ENCODE assay signal across 15 cellular contexts in genomic region chr4:182745268-182745667, GRCh38.
A peak's percentile ranks its signal among the peaks of the same experiment; 100 is the strongest.
DNase-seq lines count a peak whose midpoint lies in the region; ATAC-seq and TF ChIP-seq lines count a peak whose summit lies in the region.
"Had no signal": no experiment of that assay in that cellular context is flagged by ENCODE, and none has a peak within 500 bp of the region (broad histone marks: within the 10 kb centered on the region; RNA-seq: fewer than 3 reads in every experiment).

No MANE protein-coding gene starts in this region.

- 62% methylated on average over 4 of the region's 4 CpGs for WGBS in hepatocyte (ENCODE audit: low lambda C conversion rate, missing lambda C conversion rate)

- H3K27me3 Mint-ChIP-seq in activated CD8-positive, alpha-beta T cell treated with anti-CD3 and anti-CD28 coated beads for 36 hours: peaks cover 2% of the 10 kb centered on the region
- H3K27me3 Mint-ChIP-seq: stimulated activated memory B cell treated with anti-CD40 and anti-IgM and Interleukin-4, amounts not matched to agents 10 μg/mL and 1 μg/mL and 100 μg/mL, for 72 hours had no signal

- DNase-seq in EL (peak; percentile 20), NCI-H1105 treated with DMSO at 0.1 percent for 48 hours (lab: John Stamatoyannopoulos, UW) (peak; percentile 85), RWPE1 (ENCODE audit: low spot score) (peak; percentile 38), hepatocyte (ENCODE audit: low spot score) (peak; percentile 27), Kasumi-1 (lab: John Stamatoyannopoulos, UW) (no peak)
- DNase-seq in activated CD8-positive, alpha-beta T cell treated with anti-CD3 and anti-CD28 coated beads for 36 hours: no peak
- DNase-seq: activated CD4-positive, alpha-beta memory T cell treated with anti-CD3 and anti-CD28 coated beads, Interleukin-2, amount 10 ng/mL, durations not matched to agents 7 days and 5 days; IMR-90; mesendoderm; NCI-H2029 treated with DMSO at 0.1 percent for 48 hours; stimulated activated CD4-positive, alpha-beta T cell treated with anti-CD3 and anti-CD28 coated beads, Interleukin-4, amount 100 ng/mL, for 4 hours had no signal

- H3K9me3 ChIP-seq in hepatocyte (ENCODE audit: low read depth): no peaks in the 10 kb centered on the region
- H3K9me3 ChIP-seq: vagina had no signal

- intact Hi-C loops in activated CD8-positive, alpha-beta T cell treated with anti-CD3 and anti-CD28 coated beads for 36 hours (cut with micrococcal nuclease): no loop called here

- H3K27ac ChIP-seq in RWPE1 (no peak overlapping the region), hepatocyte (no peak overlapping the region)
- H3K27ac ChIP-seq: BLaER1 treated with 17β-estradiol and CSF1 and Interleukin-3, amounts not matched to agents 10 nM and 100 nM; vagina had no signal

- H3K36me3 Mint-ChIP-seq in activated CD8-positive, alpha-beta T cell treated with anti-CD3 and anti-CD28 coated beads for 36 hours (ENCODE audit: low read depth): no peaks in the 10 kb centered on the region
- H3K36me3 Mint-ChIP-seq: stimulated activated memory B cell treated with anti-CD40 and anti-IgM and Interleukin-4, amounts not matched to agents 10 μg/mL and 1 μg/mL and 100 μg/mL, for 72 hours had no signal

- H3K4me3 ChIP-seq in hepatocyte: no peak overlapping the region
- H3K4me3 ChIP-seq: BLaER1 treated with 17β-estradiol and CSF1 and Interleukin-3, amounts not matched to agents 10 nM and 100 nM; vagina had no signal

- no peaks in the 10 kb centered on the region for H4K20me1 ChIP-seq in hepatocyte (ENCODE audit: insufficient read depth, poor library complexity, severe bottlenecking)
- H4K20me1 ChIP-seq: BLaER1 treated with 17β-estradiol and CSF1 and Interleukin-3, amounts not matched to agents 10 nM and 100 nM had no signal

- CTCF ChIA-PET in RWPE1 (lab: Yijun Ruan, JAX): interaction anchor here (1.0 kb wide), 1 partner anchor 9 kb away, joined by 3 read pairs; no protein-coding TSS in a partner anchor
- CTCF ChIA-PET in activated CD8-positive, alpha-beta T cell treated with anti-CD3 and anti-CD28 coated beads for 36 hours (lab: Charles Lee): no interaction called here

- no peak overlapping the region for H3K4me2 ChIP-seq in hepatocyte
- H3K4me2 ChIP-seq: BLaER1 treated with 17β-estradiol and CSF1 and Interleukin-3, amounts not matched to agents 10 nM and 100 nM had no signal

- H3K4me1 ChIP-seq in hepatocyte (ENCODE audit: insufficient read depth): no peaks in the 10 kb centered on the region
- H3K4me1 ChIP-seq: vagina had no signal

- no peak for ATAC-seq in activated CD8-positive, alpha-beta T cell treated with anti-CD3 and anti-CD28 coated beads for 36 hours
- no peak for ATAC-seq in HG02623 (IDR thresholded peaks at IDR 0.05; ENCODE audit: unreplicated experiment)
- ATAC-seq: stimulated activated memory B cell treated with anti-CD40 and anti-IgM and Interleukin-4, amounts not matched to agents 10 μg/mL and 1 μg/mL and 100 μg/mL, for 72 hours had no signal

- no peak overlapping the region for H2AFZ ChIP-seq in hepatocyte

- POLR2A ChIA-PET in RWPE1 (lab: Yijun Ruan, JAX; ENCODE audit: low non-redundant PET): no interaction called here
- POLR2A ChIA-PET in activated CD8-positive, alpha-beta T cell treated with anti-CD3 and anti-CD28 coated beads for 36 hours (lab: Charles Lee): no interaction called here

- no peaks in the 10 kb centered on the region for H3K4me1 Mint-ChIP-seq in activated CD8-positive, alpha-beta T cell treated with anti-CD3 and anti-CD28 coated beads for 36 hours (ENCODE audit: low read depth)
- H3K4me1 Mint-ChIP-seq: stimulated activated memory B cell treated with anti-CD40 and anti-IgM and Interleukin-4, amounts not matched to agents 10 μg/mL and 1 μg/mL and 100 μg/mL, for 72 hours had no signal

- no peaks in the 10 kb centered on the region for H3K79me2 ChIP-seq in hepatocyte

- H3K27ac Mint-ChIP-seq in activated CD8-positive, alpha-beta T cell treated with anti-CD3 and anti-CD28 coated beads for 36 hours: no peak overlapping the region
- H3K27ac Mint-ChIP-seq: activated CD4-positive, alpha-beta memory T cell treated with anti-CD3 and anti-CD28 coated beads, Interleukin-2, amount 10 ng/mL, durations not matched to agents 7 days and 5 days; stimulated activated memory B cell treated with anti-CD40 and anti-IgM and Interleukin-4, amounts not matched to agents 10 μg/mL and 1 μg/mL and 100 μg/mL, for 72 hours had no signal

- no peaks in the 10 kb centered on the region for H3K9me3 Mint-ChIP-seq in activated CD8-positive, alpha-beta T cell treated with anti-CD3 and anti-CD28 coated beads for 36 hours

- no peaks in the 10 kb centered on the region for H3K36me3 ChIP-seq in hepatocyte (replicated peaks; ENCODE audit: insufficient read depth, low read depth)
- H3K36me3 ChIP-seq: vagina had no signal

- H3K4me3 Mint-ChIP-seq in activated CD8-positive, alpha-beta T cell treated with anti-CD3 and anti-CD28 coated beads for 36 hours: no peak overlapping the region
- H3K4me3 Mint-ChIP-seq: activated CD4-positive, alpha-beta memory T cell treated with anti-CD3 and anti-CD28 coated beads, Interleukin-2, amount 10 ng/mL, durations not matched to agents 7 days and 5 days; stimulated activated memory B cell treated with anti-CD40 and anti-IgM and Interleukin-4, amounts not matched to agents 10 μg/mL and 1 μg/mL and 100 μg/mL, for 72 hours had no signal

- H3K9me2 ChIP-seq in hepatocyte (replicated peaks; ENCODE audit: insufficient read depth): no peaks in the 10 kb centered on the region

- no peaks in the 10 kb centered on the region for H3K27me3 ChIP-seq in hepatocyte
- H3K27me3 ChIP-seq: BLaER1 treated with 17β-estradiol and CSF1 and Interleukin-3, amounts not matched to agents 10 nM and 100 nM; vagina had no signal

- TF ChIP-seq CTCF in RWPE1 (conservative IDR thresholded peaks at IDR 0.05; ENCODE audit: low read depth) (no peak), hepatocyte (IDR thresholded peaks at IDR 0.05; ENCODE audit: poor library complexity) (no peak)
- TF ChIP-seq CTCF in activated CD8-positive, alpha-beta T cell treated with anti-CD3 and anti-CD28 coated beads for 36 hours (IDR thresholded peaks at IDR 0.05): no peak

Comparison
In these comparisons a context has a peak if more than half of its experiments do, and no peak if none do; other contexts are left out.
1. DNase-seq: peak in EL (single experiment), NCI-H1105 treated with DMSO at 0.1 percent for 48 hours (single experiment), RWPE1 (single experiment) and hepatocyte (single experiment); none in Kasumi-1 (0 of 2) and activated CD8-positive, alpha-beta T cell treated with anti-CD3 and anti-CD28 coated beads for 36 hours (single experiment).